23 cellular contexts compared by ENCODE assay signal in the genomic region with DNA sequence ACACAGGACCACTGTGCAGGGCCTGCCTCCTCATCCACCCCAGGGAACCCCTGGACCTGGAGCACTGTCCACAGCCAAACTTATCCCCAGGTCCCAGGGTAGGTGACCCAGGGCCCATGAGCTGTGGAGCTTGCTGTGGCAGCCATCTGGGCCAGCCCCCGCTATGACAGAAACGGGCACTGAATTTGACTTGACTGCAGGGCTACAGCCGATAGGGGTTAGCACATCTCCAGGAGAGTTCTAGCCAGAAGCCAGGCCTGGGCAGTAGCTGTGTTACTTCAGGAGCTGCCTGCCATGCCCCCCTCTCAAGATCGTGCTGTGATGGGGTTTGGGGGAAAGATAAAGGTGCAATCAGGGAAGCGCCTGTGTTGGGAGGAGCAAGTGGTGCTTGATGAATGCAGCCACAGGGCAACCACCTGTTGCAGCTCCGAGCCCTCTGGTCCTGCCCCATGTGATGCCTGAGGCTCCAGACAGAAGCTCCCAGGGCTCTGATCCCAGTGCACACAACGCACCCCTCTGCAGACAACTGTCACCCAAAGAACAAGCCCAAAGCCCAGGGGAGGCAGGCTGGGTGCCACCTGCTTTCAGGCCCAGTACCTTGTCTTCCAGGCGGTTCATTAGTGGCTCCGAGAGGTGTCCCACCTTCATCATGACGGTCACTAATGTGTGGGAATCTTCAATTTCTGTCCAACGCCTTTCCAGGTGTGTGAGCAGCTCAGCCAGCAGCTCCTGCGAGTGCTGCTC. TPM values are rescaled to one million over a fixed set of nuclear protein-coding genes. Genes with fewer than 3 reads are reported as not detected.
"Had no signal": no experiment of that assay in that cellular context is flagged by ENCODE, and none has a peak within 500 bp of the region (broad histone marks: within the 10 kb centered on the region; RNA-seq: fewer than 3 reads in every experiment).

No MANE protein-coding gene starts in this region.

- H3K27ac ChIP-seq: hepatocyte, neutrophil, ovary, prostate gland, testis, uterus had no signal

- H3K4me2 ChIP-seq: hepatocyte had no signal

- H3K27me3 Mint-ChIP-seq: activated CD4-positive, alpha-beta T cell treated with anti-CD3 and anti-CD28 coated beads for 36 hours; brain had no signal

- H3K27me3 ChIP-seq: hepatocyte, neutrophil, ovary, testis, uterus had no signal

- DNase-seq: activated CD4-positive, alpha-beta T cell treated with anti-CD3 and anti-CD28 coated beads for 36 hours; activated CD4-positive, alpha-beta T cell treated with anti-CD3 and anti-CD28 coated beads, Interleukin-2, amount 50 U/mL, for 4 hours; activated gamma-delta T cell treated with Interleukin-2 at 50 U/mL for 16 hours; dermis blood vessel endothelial cell; effector CD8-positive, alpha-beta T cell; foreskin melanocyte; glutamatergic neuron; immature natural killer cell; left ventricle myocardium superior; right cardiac atrium; stimulated activated CD4-positive, alpha-beta T cell treated with anti-CD3 and anti-CD28 coated beads, Interleukin-12 subunit alpha, Interleukin-12 subunit beta, amount 100 ng/mL, for 4 hours; T-helper 1 cell; testis; trophoblast cell; uterus had no signal

- H3K9me3 Mint-ChIP-seq: activated naive CD4-positive, alpha-beta T cell treated with anti-CD3 and anti-CD28 coated beads, Interleukin-2, amount 50 U/mL, for 72 hours; brain; immature natural killer cell; nephron had no signal

- H3K4me3 Mint-ChIP-seq: activated CD4-positive, alpha-beta T cell treated with anti-CD3 and anti-CD28 coated beads for 36 hours; brain; immature natural killer cell; nephron had no signal

- H2AFZ ChIP-seq: hepatocyte had no signal

- H3K27ac Mint-ChIP-seq: activated CD4-positive, alpha-beta T cell treated with anti-CD3 and anti-CD28 coated beads for 36 hours; brain; immature natural killer cell; nephron had no signal

- H3K9me3 ChIP-seq: neutrophil, ovary, prostate gland, testis, uterus had no signal

- ATAC-seq: esophagus mucosa, right cardiac atrium had no signal

- H3K4me3 ChIP-seq: hepatocyte, ovary, prostate gland, testis, uterus had no signal

- H3K36me3 ChIP-seq: ovary, uterus had no signal

RNA-seq across cellular contexts. Expression of a gene that starts 52.6 kb away (rescaled TPM):
- total RNA-seq: activated CD4-positive, alpha-beta T cell treated with anti-CD3 and anti-CD28 coated beads for 36 hours; hepatocyte had no signal
